Comparison of ENCODE assay signal across 8 cellular contexts in genomic region chr7:92831716-92832622, GRCh38. TPM values are rescaled to one million over a fixed set of nuclear protein-coding genes. Genes with fewer than 3 reads are reported as not detected.
DNase-seq lines count a peak whose midpoint lies in the region; TF ChIP-seq lines count a peak whose summit lies in the region.

No MANE protein-coding gene starts in this region.

- H3K9me3 ChIP-seq in SK-N-SH: no peaks in the 10 kb centered on the region
- H3K9me3 ChIP-seq in osteoblast (ENCODE audit: low read depth, low read length): no peaks in the 10 kb centered on the region

- H3F3A ChIP-seq in SK-N-SH (replicated peaks; ENCODE audit: insufficient read depth): peaks cover 31% of the 10 kb centered on the region

- H3K4me1 ChIP-seq in SK-N-SH (ENCODE audit: control insufficient read depth in 1 of 2, insufficient read depth in 2 of 2, low read depth in 1 of 2, low read length in 1 of 2) (peaks cover 31 to 49% of the 10 kb centered on the region in 2 experiments; a peak in 3 of 4 replicates), osteoblast (ENCODE audit: insufficient read depth, low read length) (peaks cover 28% of the 10 kb centered on the region)

- no peaks in the 10 kb centered on the region for H3K9me3 Mint-ChIP-seq in activated naive CD4-positive, alpha-beta T cell treated with anti-CD3 and anti-CD28 coated beads for 36 hours

- TF ChIP-seq CTCF in SK-N-SH (IDR thresholded peaks at IDR 0.05): no peak
- TF ChIP-seq CTCF in epithelial cell of proximal tubule (conservative IDR thresholded peaks at IDR 0.05; ENCODE audit: low read depth, low read length): no peak
- no peak for TF ChIP-seq CTCF in osteoblast (IDR thresholded peaks at IDR 0.05; ENCODE audit: extremely low read depth, low read depth, low read length)

- peaks cover 42% of the 10 kb centered on the region for H3K4me1 Mint-ChIP-seq in activated naive CD4-positive, alpha-beta T cell treated with anti-CD3 and anti-CD28 coated beads for 36 hours (ENCODE audit: low read depth)

- H2AFZ ChIP-seq in SK-N-SH (ENCODE audit: low read depth) (no peak overlapping the region; the same call in 1 of the 2 replicates), osteoblast (ENCODE audit: low read length) (peak overlapping the region; percentile 43)

- H3K4me3 ChIP-seq in SK-N-SH (ENCODE audit: low read depth in 2 of 2, low read length in 1 of 2): peak overlapping the region; percentile 80 to 88
- H3K4me3 ChIP-seq in epithelial cell of proximal tubule (ENCODE audit: low read depth, low read length): peak overlapping the region; percentile 93
- peak overlapping the region; percentile 95 for H3K4me3 ChIP-seq in osteoblast (ENCODE audit: insufficient read depth, low read length)

- H3K79me2 ChIP-seq in SK-N-SH (ENCODE audit: insufficient read depth) (peaks cover 92% of the 10 kb centered on the region), osteoblast (ENCODE audit: insufficient read depth, low read length) (peaks cover 80% of the 10 kb centered on the region)

- peak overlapping the region; percentile 95 for H3K9ac ChIP-seq in SK-N-SH

- WGBS in SK-N-SH (ENCODE audit: low lambda C conversion rate): 36% methylated on average over 8 of the region's 8 CpGs

- peak; percentile 39 for DNase-seq in activated naive CD4-positive, alpha-beta T cell treated with anti-CD3 and anti-CD28 coated beads for 36 hours
- DNase-seq in activated naive CD4-positive, alpha-beta T cell treated with anti-CD3 and anti-CD28 coated beads, Interleukin-2, amount 50 U/mL, for 16 hours: no peak
- DNase-seq in SK-N-SH (peak; percentile 22), epithelial cell of proximal tubule (ENCODE audit: low read depth) (no peak), osteoblast (ENCODE audit: insufficient read length, low spot score, missing footprints) (peak; percentile 90), iPS-NIHi7 (ENCODE audit: extremely low spot score) (no peak), HEK293T (ENCODE audit: extremely low spot score) (no peak), mesenteric fat pad (ENCODE audit: low spot score) (no peak)

- H3K4me2 ChIP-seq in SK-N-SH: peak overlapping the region; percentile 91
- peak overlapping the region; percentile 99 for H3K4me2 ChIP-seq in osteoblast (ENCODE audit: insufficient read depth, low read length)

- H3K27ac ChIP-seq in SK-N-SH (ENCODE audit: low read depth in 2 of 2, low read length in 1 of 2) (peak overlapping the region; percentile 95 to 96), osteoblast (ENCODE audit: low read depth, low read length) (peak overlapping the region; percentile 98)

- H3K4me3 Mint-ChIP-seq in activated naive CD4-positive, alpha-beta T cell treated with anti-CD3 and anti-CD28 coated beads for 36 hours: peak overlapping the region; percentile 89

- CTCF ChIA-PET in activated naive CD4-positive, alpha-beta T cell treated with anti-CD3 and anti-CD28 coated beads for 36 hours (lab: Charles Lee): interaction anchor here (0.6 to 3.9 kb wide), 24 partner anchors 10 to 231 kb away, joined by 3 to 38 read pairs (median 4); no protein-coding TSS in a partner anchor
- CTCF ChIA-PET in SK-N-SH (lab: Yijun Ruan, JAX) (interaction anchor here (0.6 to 5.2 kb wide), 69 partner anchors 10 to 289 kb away, joined by 3 to 96 read pairs (median 5); partner anchors contain the start of gene FAM133B), HEK293T (lab: Yijun Ruan, JAX) (interaction anchor here (0.6 to 1.9 kb wide), 8 partner anchors 10 to 223 kb away, joined by 3 to 7 read pairs (median 3); no protein-coding TSS in a partner anchor)

- POLR2A ChIA-PET in SK-N-SH (lab: Yijun Ruan, JAX) (interaction anchor here (0.6 to 2.2 kb wide), 10 partner anchors 20 to 210 kb away, joined by 3 to 15 read pairs (median 4); no protein-coding TSS in a partner anchor), HEK293T (lab: Yijun Ruan, JAX) (interaction anchor here (0.7 to 0.9 kb wide), 2 partner anchors 132 to 212 kb away, joined by 3 to 5 read pairs; no protein-coding TSS in a partner anchor)

- H3K9me2 ChIP-seq in SK-N-SH: no peaks in the 10 kb centered on the region

- H3K27me3 ChIP-seq in SK-N-SH (ENCODE audit: insufficient read depth) (no peaks in the 10 kb centered on the region), osteoblast (ENCODE audit: insufficient read depth, low read length) (no peaks in the 10 kb centered on the region)

- H3K27me3 Mint-ChIP-seq in activated naive CD4-positive, alpha-beta T cell treated with anti-CD3 and anti-CD28 coated beads for 36 hours (ENCODE audit: low read depth): peaks cover 2% of the 10 kb centered on the region

- no peak for TF ChIP-seq RAD21 in SK-N-SH (IDR thresholded peaks at IDR 0.05; ENCODE audit: low read length)

- peak in 1 of 2 experiments; percentile 19; a peak in 1 of 4 replicates for TF ChIP-seq EP300 in SK-N-SH (IDR thresholded peaks at IDR 0.05; ENCODE audit: borderline replicate concordance in 1 of 2, low read depth in 1 of 2, low read length in 1 of 2)

- peaks cover 52 to 54% of the 10 kb centered on the region in 2 experiments for H3K36me3 ChIP-seq in SK-N-SH (replicated peaks in 1 of 2; ENCODE audit: control insufficient read depth in 1 of 2, insufficient read depth in 2 of 2, low read length in 1 of 2)
- peaks cover 6% of the 10 kb centered on the region for H3K36me3 ChIP-seq in osteoblast (ENCODE audit: insufficient read depth, low read length)

- peak overlapping the region; percentile 98 for H3K27ac Mint-ChIP-seq in activated naive CD4-positive, alpha-beta T cell treated with anti-CD3 and anti-CD28 coated beads for 36 hours

- H4K20me1 ChIP-seq in SK-N-SH (ENCODE audit: insufficient read depth) (peaks cover 19% of the 10 kb centered on the region), osteoblast (ENCODE audit: insufficient read depth, low read length) (no peaks in the 10 kb centered on the region)

- peaks cover 47% of the 10 kb centered on the region for H3K36me3 Mint-ChIP-seq in activated naive CD4-positive, alpha-beta T cell treated with anti-CD3 and anti-CD28 coated beads for 36 hours (ENCODE audit: low read depth)

- intact Hi-C loops in activated naive CD4-positive, alpha-beta T cell treated with anti-CD3 and anti-CD28 coated beads for 36 hours (cut with micrococcal nuclease): loop anchor here (1.0 to 10.0 kb wide), 9 partner anchors 8 to 697 kb away; partner anchors contain the start of genes ANKIB1, CYP51A1, GATAD1 and KRIT1

TF ChIP-seq in SK-N-SH, 30 proteins besides CTCF, POLR2A, EP300 and RAD21 (continues in another document):
- TF ChIP-seq TCF12 (IDR thresholded peaks at IDR 0.05) (peak; percentile 81), SIN3A (IDR thresholded peaks at IDR 0.05; ENCODE audit: borderline replicate concordance, low read depth, low read length) (peak; percentile 43), TAF1 (IDR thresholded peaks at IDR 0.05; ENCODE audit: borderline replicate concordance, low read depth, low read length) (0 out of 2 replicates have a peak, but pooled peaks have one; percentile 16), USF1 (IDR thresholded peaks at IDR 0.05; ENCODE audit: borderline replicate concordance, low read depth) (no peak), NFIC (IDR thresholded peaks at IDR 0.05; ENCODE audit: borderline replicate concordance) (peak; percentile 47; the same call in 1 of the 2 replicates), JUND (IDR thresholded peaks at IDR 0.05) (0 out of 2 replicates have a peak, but pooled peaks have one; percentile 18), FOSL2 (IDR thresholded peaks at IDR 0.05; ENCODE audit: borderline replicate concordance, low read depth) (peak; percentile 43; the same call in 1 of the 2 replicates), RXRA (IDR thresholded peaks at IDR 0.05; ENCODE audit: borderline replicate concordance, low read depth) (peak; percentile 67)

TF ChIP-seq in HEK293T, 16 proteins besides CTCF, POLR2A, EP300 and RAD21:
- TF ChIP-seq ARNT (IDR thresholded peaks at IDR 0.05): no peak
- no peak for TF ChIP-seq CTBP1 (IDR thresholded peaks at IDR 0.05; ENCODE audit: borderline replicate concordance)
- no peak for TF ChIP-seq L3MBTL2 (conservative IDR thresholded peaks at IDR 0.05)
- TF ChIP-seq ELF4 (IDR thresholded peaks at IDR 0.05): no peak
- TF ChIP-seq TARDBP (IDR thresholded peaks at IDR 0.05): no peak
- no peak for TF ChIP-seq SP1 (IDR thresholded peaks at IDR 0.05)
- TF ChIP-seq LEF1 (IDR thresholded peaks at IDR 0.05; ENCODE audit: borderline replicate concordance): no peak
- no peak for TF ChIP-seq HDGF (IDR thresholded peaks at IDR 0.05; ENCODE audit: borderline replicate concordance)
- TF ChIP-seq PKNOX1 (IDR thresholded peaks at IDR 0.05): no peak
TF ChIP-seq in HEK293T: peak in this region for 0.

RNA-seq across cellular contexts. Expression of gene CDK6, which starts 4.4 kb away (rescaled TPM):
- total RNA-seq in activated naive CD4-positive, alpha-beta T cell treated with anti-CD3 and anti-CD28 coated beads for 36 hours: 100 to 1,000 TPM in 1 of 2 experiments, 10 to 100 TPM in 1; 99.4 to 101 TPM
- 30.3 and 33.2 TPM in 2 replicates for polyA plus RNA-seq in SK-N-SH (2012; rRNA removed)
- polyA plus RNA-seq in SK-N-SH (2012; cell fraction: cytosol; rRNA removed): 29.6 and 31.5 TPM in 2 replicates
- 53.3 and 69.9 TPM in 2 replicates for polyA plus RNA-seq in SK-N-SH (2012; cell fraction: nucleus; rRNA removed)
- total RNA-seq in epithelial cell of proximal tubule (98.2 and 99.4 TPM in 2 replicates), osteoblast (40.4 and 45.6 TPM in 2 replicates), mesenteric fat pad (17.1 TPM)

Comparison
In these comparisons a context has a peak if more than half of its experiments do, and no peak if none do; other contexts are left out.
1. DNase-seq: peak in activated naive CD4-positive, alpha-beta T cell treated with anti-CD3 and anti-CD28 coated beads for 36 hours (single experiment), SK-N-SH (single experiment) and osteoblast (single experiment); none in activated naive CD4-positive, alpha-beta T cell treated with anti-CD3 and anti-CD28 coated beads, Interleukin-2, amount 50 U/mL, for 16 hours (single experiment), epithelial cell of proximal tubule (single experiment), iPS-NIHi7 (single experiment), HEK293T (single experiment) and mesenteric fat pad (single experiment).
2. Peak in every context shown above with its lines, with median percentiles within 50 percentile points of each other: H3K4me3 ChIP-seq.